In the genomic region with DNA sequence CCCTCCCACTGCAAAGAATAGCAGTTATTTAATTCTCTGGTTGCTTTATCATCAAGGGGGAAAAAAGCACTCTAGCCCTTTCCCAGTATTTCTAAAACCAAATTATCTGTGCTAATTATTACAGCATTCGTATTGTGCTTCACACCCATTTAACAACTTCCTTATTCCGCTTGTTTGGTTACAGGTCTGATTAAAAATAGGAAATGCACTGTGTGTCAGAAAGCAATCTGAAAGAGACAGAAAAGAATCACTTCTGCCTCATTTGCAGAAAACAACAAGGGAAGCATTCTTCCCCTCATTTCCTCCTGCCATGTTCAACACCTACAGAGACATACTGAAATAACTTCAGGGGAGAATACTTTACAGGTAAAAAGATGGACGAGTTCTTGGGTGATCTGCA, we compare ENCODE assay signal across 11 cellular contexts.
DNase-seq lines count a peak whose midpoint lies in the region; ATAC-seq and TF ChIP-seq lines count a peak whose summit lies in the region.
"Had no signal": no experiment of that assay in that cellular context is flagged by ENCODE, and none has a peak within 500 bp of the region (broad histone marks: within the 10 kb centered on the region; RNA-seq: fewer than 3 reads in every experiment).

No MANE protein-coding gene starts in this region.

- TF ChIP-seq CTCF in dorsolateral prefrontal cortex (IDR thresholded peaks at IDR 0.05 in 54 of 56, conservative IDR thresholded peaks at IDR 0.05 in 2 of 56; ENCODE audit: low read depth in 1 of 56, partially characterized antibody in 56 of 56) (no peak), nephron progenitor cell (IDR thresholded peaks at IDR 0.05) (no peak), Peyer's patch (IDR thresholded peaks at IDR 0.05) (no peak)

- no peak overlapping the region for H2AFZ ChIP-seq in Karpas-422 (ENCODE audit: low read length)

- TF ChIP-seq POLR2A in Peyer's patch (IDR thresholded peaks at IDR 0.05): no peak

- no peaks in the 10 kb centered on the region for H3K9me3 ChIP-seq in CD8-positive, alpha-beta memory T cell (ENCODE audit: low read length)
- H3K9me3 ChIP-seq in Karpas-422 (ENCODE audit: low read length): no peaks in the 10 kb centered on the region
- H3K9me3 ChIP-seq in Peyer's patch: no peaks in the 10 kb centered on the region

- peaks cover 67 to 96% (median 86%) of the 10 kb centered on the region in 3 donors for H3K4me1 Mint-ChIP-seq in CD8-positive, alpha-beta memory T cell
- peaks cover 62% of the 10 kb centered on the region for H3K4me1 Mint-ChIP-seq in nephron progenitor cell

- peaks cover 6% of the 10 kb centered on the region for H3K4me1 ChIP-seq in CD8-positive, alpha-beta memory T cell (ENCODE audit: insufficient read depth, low read length)
- H3K4me1 ChIP-seq in Karpas-422 (ENCODE audit: low read length) (peaks cover 50% of the 10 kb centered on the region), Peyer's patch (no peaks in the 10 kb centered on the region)

- H3K4me3 ChIP-seq in CD8-positive, alpha-beta memory T cell (ENCODE audit: low read length): no peak overlapping the region
- H3K4me3 ChIP-seq in Karpas-422 (ENCODE audit: low read length): no peak overlapping the region
- no peak overlapping the region for H3K4me3 ChIP-seq in dorsolateral prefrontal cortex
- no peak overlapping the region for H3K4me3 ChIP-seq in Peyer's patch

- no peaks in the 10 kb centered on the region for H3K36me3 ChIP-seq in CD8-positive, alpha-beta memory T cell (ENCODE audit: insufficient read depth, low read length)
- no peaks in the 10 kb centered on the region for H3K36me3 ChIP-seq in Karpas-422 (ENCODE audit: insufficient read depth, low read length)
- no peaks in the 10 kb centered on the region for H3K36me3 ChIP-seq in Peyer's patch

- POLR2A ChIA-PET in CD8-positive, alpha-beta memory T cell (lab: Charles Lee): no interaction called here

- H3K27me3 Mint-ChIP-seq in CD8-positive, alpha-beta memory T cell: no peaks in the 10 kb centered on the region
- peaks cover 7% of the 10 kb centered on the region for H3K27me3 Mint-ChIP-seq in nephron progenitor cell (ENCODE audit: low read depth, poor library complexity)

- peaks cover 29% of the 10 kb centered on the region for H3K79me2 ChIP-seq in Karpas-422 (ENCODE audit: low read length)

- no peak overlapping the region for H3K27ac ChIP-seq in CD8-positive, alpha-beta memory T cell (ENCODE audit: low read depth, low read length)
- H3K27ac ChIP-seq in Karpas-422 (ENCODE audit: low read length): peak overlapping the region; percentile 67
- H3K27ac ChIP-seq in dorsolateral prefrontal cortex: peak overlapping the region in 39 of 59 donors; percentile 4 to 87 (median 70)
- H3K27ac ChIP-seq in Peyer's patch: peak overlapping the region in 1 of 4 donors; percentile 54

- DNase-seq in CD8-positive, alpha-beta memory T cell: no peak
- DNase-seq in Karpas-422 (no peak), dorsolateral prefrontal cortex (no peak), nephron progenitor cell (no peak), H4 (ENCODE audit: low spot score) (no peak), Peyer's patch (no peak), epidermal melanocyte (ENCODE audit: insufficient read length, low spot score) (no peak)
- DNase-seq: activated CD8-positive, alpha-beta memory T cell treated with anti-CD3 and anti-CD28 coated beads for 24 hours; NCI-H446 treated with DMSO at 0.1 percent for 48 hours; SHP77 treated with DMSO at 0.1 percent for 48 hours had no signal

- no peaks in the 10 kb centered on the region for H4K20me1 ChIP-seq in Karpas-422 (ENCODE audit: insufficient read depth, low read depth, low read length)

- intact Hi-C loops in dorsolateral prefrontal cortex (cut with DNase I): no loop called here

- peak overlapping the region; percentile 35 for H3K4me2 ChIP-seq in Karpas-422 (ENCODE audit: low read depth, low read length, poor library complexity, severe bottlenecking)

- H3K4me3 Mint-ChIP-seq in CD8-positive, alpha-beta memory T cell: peak overlapping the region in 6 of 7 donors; percentile 1 to 68 (median 38)
- no peak overlapping the region for H3K4me3 Mint-ChIP-seq in nephron progenitor cell

- peaks cover 0 to 57% (median 2%) of the 10 kb centered on the region in 3 donors for H3K36me3 Mint-ChIP-seq in CD8-positive, alpha-beta memory T cell
- H3K36me3 Mint-ChIP-seq in nephron progenitor cell (ENCODE audit: low read depth): no peaks in the 10 kb centered on the region

- H3K27ac Mint-ChIP-seq in CD8-positive, alpha-beta memory T cell: peak overlapping the region; percentile 34 to 93 (median 85)
- H3K27ac Mint-ChIP-seq in nephron progenitor cell: no peak overlapping the region

- peak overlapping the region; percentile 28 for H3K9ac ChIP-seq in Karpas-422 (ENCODE audit: low read length)

- CTCF ChIA-PET in CD8-positive, alpha-beta memory T cell (lab: Charles Lee): no interaction called here

- peaks cover 0 to 1% (median 0%) of the 10 kb centered on the region in 5 donors for H3K9me3 Mint-ChIP-seq in CD8-positive, alpha-beta memory T cell
- H3K9me3 Mint-ChIP-seq in nephron progenitor cell: peaks cover 44% of the 10 kb centered on the region

- H3K9me2 ChIP-seq in Karpas-422 (replicated peaks; ENCODE audit: insufficient read depth, low read length): no peaks in the 10 kb centered on the region

- no peaks in the 10 kb centered on the region for H3K27me3 ChIP-seq in CD8-positive, alpha-beta memory T cell (ENCODE audit: insufficient read depth, low read length, poor library complexity, severe bottlenecking)
- H3K27me3 ChIP-seq in Karpas-422 (ENCODE audit: low read length) (no peaks in the 10 kb centered on the region), dorsolateral prefrontal cortex (peaks cover 0 to 51% (median 10%) of the 10 kb centered on the region in 45 donors), Peyer's patch (no peaks in the 10 kb centered on the region)

- peak; percentile 65 for ATAC-seq in GM18511 (IDR thresholded peaks at IDR 0.05; ENCODE audit: unreplicated experiment)
